Comparison of ENCODE assay signal across 2 cellular contexts in genomic region chr9:77325058-77325457, GRCh38.
TF ChIP-seq lines count a peak whose summit lies in the region.

No MANE protein-coding gene starts in this region.

TF ChIP-seq in GM23338, 12 proteins besides CTCF, POLR2A, EP300 and RAD21 (continued from another document):
- TF ChIP-seq ETS1 (IDR thresholded peaks at IDR 0.05): no peak
- no peak for TF ChIP-seq POLR2AphosphoS5 (IDR thresholded peaks at IDR 0.05; ENCODE audit: low read depth)
- TF ChIP-seq ZNF331 (CRISPR knock-in tag; IDR thresholded peaks at IDR 0.05; ENCODE audit: low read depth): no peak
- no peak for TF ChIP-seq EZH2 (IDR thresholded peaks at IDR 0.05; ENCODE audit: low read depth, unreplicated experiment)
- TF ChIP-seq, protein P1, sequence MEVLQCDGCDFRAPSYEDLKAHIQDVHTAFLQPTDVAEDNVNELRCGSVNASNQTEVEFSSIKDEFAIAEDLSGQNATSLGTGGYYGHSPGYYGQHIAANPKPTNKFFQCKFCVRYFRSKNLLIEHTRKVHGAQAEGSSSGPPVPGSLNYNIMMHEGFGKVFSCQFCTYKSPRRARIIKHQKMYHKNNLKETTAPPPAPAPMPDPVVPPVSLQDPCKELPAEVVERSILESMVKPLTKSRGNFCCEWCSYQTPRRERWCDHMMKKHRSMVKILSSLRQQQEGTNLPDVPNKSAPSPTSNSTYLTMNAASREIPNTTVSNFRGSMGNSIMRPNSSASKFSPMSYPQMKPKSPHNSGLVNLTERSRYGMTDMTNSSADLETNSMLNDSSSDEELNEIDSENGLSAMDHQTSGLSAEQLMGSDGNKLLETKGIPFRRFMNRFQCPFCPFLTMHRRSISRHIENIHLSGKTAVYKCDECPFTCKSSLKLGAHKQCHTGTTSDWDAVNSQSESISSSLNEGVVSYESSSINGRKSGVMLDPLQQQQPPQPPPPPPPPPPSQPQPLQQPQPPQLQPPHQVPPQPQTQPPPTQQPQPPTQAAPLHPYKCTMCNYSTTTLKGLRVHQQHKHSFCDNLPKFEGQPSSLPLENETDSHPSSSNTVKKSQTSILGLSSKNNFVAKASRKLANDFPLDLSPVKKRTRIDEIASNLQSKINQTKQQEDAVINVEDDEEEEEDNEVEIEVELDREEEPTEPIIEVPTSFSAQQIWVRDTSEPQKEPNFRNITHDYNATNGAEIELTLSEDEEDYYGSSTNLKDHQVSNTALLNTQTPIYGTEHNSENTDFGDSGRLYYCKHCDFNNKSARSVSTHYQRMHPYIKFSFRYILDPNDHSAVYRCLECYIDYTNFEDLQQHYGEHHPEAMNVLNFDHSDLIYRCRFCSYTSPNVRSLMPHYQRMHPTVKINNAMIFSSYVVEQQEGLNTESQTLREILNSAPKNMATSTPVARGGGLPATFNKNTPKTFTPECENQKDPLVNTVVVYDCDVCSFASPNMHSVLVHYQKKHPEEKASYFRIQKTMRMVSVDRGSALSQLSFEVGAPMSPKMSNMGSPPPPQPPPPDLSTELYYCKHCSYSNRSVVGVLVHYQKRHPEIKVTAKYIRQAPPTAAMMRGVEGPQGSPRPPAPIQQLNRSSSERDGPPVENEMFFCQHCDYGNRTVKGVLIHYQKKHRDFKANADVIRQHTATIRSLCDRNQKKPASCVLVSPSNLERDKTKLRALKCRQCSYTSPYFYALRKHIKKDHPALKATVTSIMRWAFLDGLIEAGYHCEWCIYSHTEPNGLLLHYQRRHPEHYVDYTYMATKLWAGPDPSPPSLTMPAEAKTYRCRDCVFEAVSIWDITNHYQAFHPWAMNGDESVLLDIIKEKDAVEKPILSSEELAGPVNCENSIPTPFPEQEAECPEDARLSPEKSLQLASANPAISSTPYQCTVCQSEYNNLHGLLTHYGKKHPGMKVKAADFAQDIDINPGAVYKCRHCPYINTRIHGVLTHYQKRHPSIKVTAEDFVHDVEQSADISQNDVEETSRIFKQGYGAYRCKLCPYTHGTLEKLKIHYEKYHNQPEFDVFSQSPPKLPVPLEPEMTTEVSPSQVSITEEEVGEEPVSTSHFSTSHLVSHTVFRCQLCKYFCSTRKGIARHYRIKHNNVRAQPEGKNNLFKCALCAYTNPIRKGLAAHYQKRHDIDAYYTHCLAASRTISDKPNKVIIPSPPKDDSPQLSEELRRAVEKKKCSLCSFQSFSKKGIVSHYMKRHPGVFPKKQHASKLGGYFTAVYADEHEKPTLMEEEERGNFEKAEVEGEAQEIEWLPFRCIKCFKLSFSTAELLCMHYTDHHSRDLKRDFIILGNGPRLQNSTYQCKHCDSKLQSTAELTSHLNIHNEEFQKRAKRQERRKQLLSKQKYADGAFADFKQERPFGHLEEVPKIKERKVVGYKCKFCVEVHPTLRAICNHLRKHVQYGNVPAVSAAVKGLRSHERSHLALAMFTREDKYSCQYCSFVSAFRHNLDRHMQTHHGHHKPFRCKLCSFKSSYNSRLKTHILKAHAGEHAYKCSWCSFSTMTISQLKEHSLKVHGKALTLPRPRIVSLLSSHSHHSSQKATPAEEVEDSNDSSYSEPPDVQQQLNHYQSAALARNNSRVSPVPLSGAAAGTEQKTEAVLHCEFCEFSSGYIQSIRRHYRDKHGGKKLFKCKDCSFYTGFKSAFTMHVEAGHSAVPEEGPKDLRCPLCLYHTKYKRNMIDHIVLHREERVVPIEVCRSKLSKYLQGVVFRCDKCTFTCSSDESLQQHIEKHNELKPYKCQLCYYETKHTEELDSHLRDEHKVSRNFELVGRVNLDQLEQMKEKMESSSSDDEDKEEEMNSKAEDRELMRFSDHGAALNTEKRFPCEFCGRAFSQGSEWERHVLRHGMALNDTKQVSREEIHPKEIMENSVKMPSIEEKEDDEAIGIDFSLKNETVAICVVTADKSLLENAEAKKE (CRISPR knock-in tag; IDR thresholded peaks at IDR 0.05): no peak
- no peak for TF ChIP-seq ZNF114 (CRISPR knock-in tag; IDR thresholded peaks at IDR 0.05)
- no peak for TF ChIP-seq JUNB (IDR thresholded peaks at IDR 0.05; ENCODE audit: unreplicated experiment)
- no peak for TF ChIP-seq NANOG (IDR thresholded peaks at IDR 0.05; ENCODE audit: borderline replicate concordance)
- TF ChIP-seq EZH2phosphoT487 (IDR thresholded peaks at IDR 0.05; ENCODE audit: unreplicated experiment): no peak

TF ChIP-seq in WTC11, 78 proteins besides CTCF, POLR2A, EP300 and RAD21 (continued from another document):
- TF ChIP-seq NFATC4 (CRISPR knock-in tag; IDR thresholded peaks at IDR 0.05): no peak
